ENCODE assay signal across 30 cellular contexts in genomic region chr6:68691120-68691519, GRCh38. TPM values are rescaled to one million over a fixed set of nuclear protein-coding genes. Genes with fewer than 3 reads are reported as not detected.
"Had no signal": no experiment of that assay in that cellular context is flagged by ENCODE, and none has a peak within 500 bp of the region (broad histone marks: within the 10 kb centered on the region; RNA-seq: fewer than 3 reads in every experiment).

No MANE protein-coding gene starts in this region.

- H3K4me3 Mint-ChIP-seq: effector memory CD8-positive, alpha-beta T cell; naive thymus-derived CD8-positive, alpha-beta T cell; nephron progenitor cell; stimulated activated effector memory CD8-positive, alpha-beta T cell treated with anti-CD3 and anti-CD28 coated beads, Interleukin-12 subunit alpha, Interleukin-12 subunit beta, amount 100 ng/mL, for 72 hours had no signal

- H3K27ac ChIP-seq: coronary artery, esophagus squamous epithelium, left lung, psoas muscle, sigmoid colon, stomach, thyroid gland, vagina had no signal

- H3K4me1 ChIP-seq: esophagus squamous epithelium, left lung, psoas muscle, sigmoid colon, stomach, thyroid gland, vagina had no signal

- H3K36me3 ChIP-seq: esophagus squamous epithelium, left lung, sigmoid colon, stomach, thyroid gland, vagina had no signal

- FAIRE-seq: endometrium, islet of Langerhans had no signal

- H3K36me3 Mint-ChIP-seq: naive thymus-derived CD8-positive, alpha-beta T cell; stimulated activated effector memory CD8-positive, alpha-beta T cell treated with anti-CD3 and anti-CD28 coated beads, Interleukin-12 subunit alpha, Interleukin-12 subunit beta, amount 100 ng/mL, for 72 hours had no signal

- H3K9me3 Mint-ChIP-seq: nephron progenitor cell had no signal

- H3K27me3 ChIP-seq: esophagus squamous epithelium, left lung, sigmoid colon, stomach, thyroid gland, vagina had no signal

- H3K27ac Mint-ChIP-seq: effector memory CD8-positive, alpha-beta T cell; naive thymus-derived CD8-positive, alpha-beta T cell; nephron progenitor cell; stimulated activated effector memory CD8-positive, alpha-beta T cell treated with anti-CD3 and anti-CD28 coated beads, Interleukin-12 subunit alpha, Interleukin-12 subunit beta, amount 100 ng/mL, for 72 hours had no signal

- H3K4me1 Mint-ChIP-seq: naive thymus-derived CD8-positive, alpha-beta T cell; nephron progenitor cell; stimulated activated effector memory CD8-positive, alpha-beta T cell treated with anti-CD3 and anti-CD28 coated beads, Interleukin-12 subunit alpha, Interleukin-12 subunit beta, amount 100 ng/mL, for 72 hours had no signal

- H3K9me3 ChIP-seq: esophagus squamous epithelium, left lung, psoas muscle, sigmoid colon, stomach, thyroid gland, vagina had no signal

- DNase-seq: dermis blood vessel endothelial cell; effector memory CD8-positive, alpha-beta T cell; erythroblast; esophagus squamous epithelium; foreskin melanocyte; head of caudate nucleus; left cardiac atrium; left lung; mesendoderm; midbrain; naive thymus-derived CD8-positive, alpha-beta T cell; nephron progenitor cell; nucleus accumbens; posterior cingulate gyrus; psoas muscle; right cardiac atrium; sigmoid colon; stimulated activated CD4-positive, alpha-beta T cell treated with anti-CD3 and anti-CD28 coated beads, Interleukin-2, amount 100 ng/mL, for 24 hours; stimulated activated CD4-positive, alpha-beta T cell treated with anti-CD3 and anti-CD28 coated beads, Interleukin-4, amount 100 ng/mL, for 24 hours; stimulated activated naive CD4-positive, alpha-beta T cell treated with Interleukin-2 at 50 U/mL for 16 hours; stomach; thyroid gland; trophoblast cell had no signal

- ATAC-seq: effector memory CD8-positive, alpha-beta T cell; left cardiac atrium; left lung; naive thymus-derived CD8-positive, alpha-beta T cell; psoas muscle; right cardiac atrium; stimulated activated effector memory CD8-positive, alpha-beta T cell treated with anti-CD3 and anti-CD28 coated beads, Interleukin-12 subunit alpha, Interleukin-12 subunit beta, amount 100 ng/mL, for 72 hours had no signal

- H3K27me3 Mint-ChIP-seq: effector memory CD8-positive, alpha-beta T cell; naive thymus-derived CD8-positive, alpha-beta T cell had no signal

- H3K4me3 ChIP-seq: coronary artery, esophagus squamous epithelium, left lung, psoas muscle, sigmoid colon, stomach, thyroid gland, vagina had no signal

RNA-seq across cellular contexts. Expression of gene ADGRB3, which starts 56.0 kb away (rescaled TPM):
- total RNA-seq: dermis blood vessel endothelial cell; glomerular endothelial cell; lung microvascular endothelial cell; naive thymus-derived CD8-positive, alpha-beta T cell had no signal
- polyA plus RNA-seq: naive thymus-derived CD8-positive, alpha-beta T cell had no signal
